8 cellular contexts compared by ENCODE assay signal in the genomic region with DNA sequence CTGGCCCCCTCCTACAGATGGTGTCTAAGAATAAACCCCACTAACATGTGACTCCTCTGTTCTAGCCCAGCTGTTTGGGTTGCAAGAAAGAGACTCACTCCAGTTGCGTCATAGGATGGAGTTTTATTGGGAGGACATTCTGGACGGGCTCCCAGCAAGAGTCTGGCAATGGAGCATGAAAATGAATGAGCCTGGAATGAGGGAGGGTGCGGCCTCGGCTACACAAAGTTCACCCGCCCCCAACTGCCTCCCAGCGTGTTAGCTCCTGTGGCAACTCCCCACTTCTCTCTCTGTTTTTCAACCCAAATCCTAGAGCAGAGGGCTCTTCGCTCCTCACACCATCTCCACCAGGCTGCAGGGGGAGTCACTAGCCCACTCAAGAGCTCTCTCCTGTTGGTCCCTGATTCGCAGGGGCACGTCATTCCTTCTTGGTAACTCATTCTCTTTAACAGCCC. TPM values are rescaled to one million over a fixed set of nuclear protein-coding genes. Genes with fewer than 3 reads are reported as not detected.
A peak's percentile ranks its signal among the peaks of the same experiment; 100 is the strongest.
DNase-seq lines count a peak whose midpoint lies in the region; ATAC-seq, FAIRE-seq and TF ChIP-seq lines count a peak whose summit lies in the region.

No MANE protein-coding gene starts in this region.

- no peak for FAIRE-seq in RCC 7860 (lab: Jason Lieb, UNC)

- no peaks in the 10 kb centered on the region for H3K9me3 Mint-ChIP-seq in activated naive CD4-positive, alpha-beta T cell treated with anti-CD3 and anti-CD28 coated beads, Interleukin-2, amount 50 U/mL, for 72 hours

- no peaks in the 10 kb centered on the region for H3K36me3 Mint-ChIP-seq in activated naive CD4-positive, alpha-beta T cell treated with anti-CD3 and anti-CD28 coated beads, Interleukin-2, amount 50 U/mL, for 72 hours

- H3K4me3 ChIP-seq in AG10803 (ENCODE audit: low read length) (peak overlapping the region; percentile 30; the same call in 1 of the 2 replicates), fibroblast of villous mesenchyme (ENCODE audit: low read depth, low read length) (no peak overlapping the region)

- TF ChIP-seq CTCF in AG10803 (conservative IDR thresholded peaks at IDR 0.05; ENCODE audit: low read length) (peak; percentile 13; the same call in 1 of the 2 replicates), fibroblast of villous mesenchyme (IDR thresholded peaks at IDR 0.05; ENCODE audit: insufficient read depth, low read depth, low read length) (peak; percentile 11)

- DNase-seq in AG10803 (ENCODE audit: low read depth), result peak; percentile 95
- peak; percentile 5 for DNase-seq in RCC 7860 (ENCODE audit: low spot score)
- DNase-seq in fibroblast of villous mesenchyme (ENCODE audit: low read depth), result peak; percentile 98
- DNase-seq in occipital lobe (lab: John Stamatoyannopoulos, UW), result peak; percentile 34
- no peak for DNase-seq in GF-D8 (lab: John Stamatoyannopoulos, UW)
- no peak for DNase-seq in activated naive CD4-positive, alpha-beta T cell treated with anti-CD3 and anti-CD28 coated beads, Interleukin-2, amount 50 U/mL, for 72 hours (ENCODE audit: low spot score in 2 of 2)
- no peak for DNase-seq in Kasumi-1 (lab: John Stamatoyannopoulos, UW)

- no peak overlapping the region for H3K27ac Mint-ChIP-seq in activated naive CD4-positive, alpha-beta T cell treated with anti-CD3 and anti-CD28 coated beads, Interleukin-2, amount 50 U/mL, for 72 hours

- ATAC-seq in HG03432 (IDR thresholded peaks at IDR 0.05; ENCODE audit: unreplicated experiment), result no peak
- no peak for ATAC-seq in activated naive CD4-positive, alpha-beta T cell treated with anti-CD3 and anti-CD28 coated beads, Interleukin-2, amount 50 U/mL, for 72 hours

RNA-seq across cellular contexts. Expression of gene ADAM33, which starts 5.1 kb away (rescaled TPM):
- 44.8 and 53.1 TPM in 2 replicates for total RNA-seq in fibroblast of villous mesenchyme
- 3.6 TPM for total RNA-seq in occipital lobe
- total RNA-seq in activated naive CD4-positive, alpha-beta T cell treated with anti-CD3 and anti-CD28 coated beads, Interleukin-2, amount 50 U/mL, for 72 hours, result not detected

RNA-seq across cellular contexts. Expression of gene GFRA4, which starts 23.7 kb away (rescaled TPM):
- total RNA-seq in fibroblast of villous mesenchyme (not detected in 2 replicates), occipital lobe (not detected)
- not detected for total RNA-seq in activated naive CD4-positive, alpha-beta T cell treated with anti-CD3 and anti-CD28 coated beads, Interleukin-2, amount 50 U/mL, for 72 hours

RNA-seq across cellular contexts. Expression of gene SIGLEC1, which starts 25.5 kb away (rescaled TPM):
- total RNA-seq in fibroblast of villous mesenchyme (not detected in 2 replicates), occipital lobe (0.16 TPM)
- under 1 TPM in 1 of 2 donors, not detected in 1; 0.14 TPM for total RNA-seq in activated naive CD4-positive, alpha-beta T cell treated with anti-CD3 and anti-CD28 coated beads, Interleukin-2, amount 50 U/mL, for 72 hours

RNA-seq across cellular contexts. Expression of gene HSPA12B, which starts 45.6 kb away (rescaled TPM):
- total RNA-seq in fibroblast of villous mesenchyme, result under 0.01 TPM in 1 of 2 replicates, not detected in the other
- 1.7 TPM for total RNA-seq in occipital lobe
- not detected for total RNA-seq in activated naive CD4-positive, alpha-beta T cell treated with anti-CD3 and anti-CD28 coated beads, Interleukin-2, amount 50 U/mL, for 72 hours

Comparison
In these comparisons a context has a peak if more than half of its experiments do, and no peak if none do; other contexts are left out.
1. DNase-seq: peak in AG10803 (single experiment), RCC 7860 (single experiment), fibroblast of villous mesenchyme (single experiment) and occipital lobe (single experiment); none in GF-D8 (single experiment), activated naive CD4-positive, alpha-beta T cell treated with anti-CD3 and anti-CD28 coated beads, Interleukin-2, amount 50 U/mL, for 72 hours (0 of 2) and Kasumi-1 (0 of 2).